In the genomic region with DNA sequence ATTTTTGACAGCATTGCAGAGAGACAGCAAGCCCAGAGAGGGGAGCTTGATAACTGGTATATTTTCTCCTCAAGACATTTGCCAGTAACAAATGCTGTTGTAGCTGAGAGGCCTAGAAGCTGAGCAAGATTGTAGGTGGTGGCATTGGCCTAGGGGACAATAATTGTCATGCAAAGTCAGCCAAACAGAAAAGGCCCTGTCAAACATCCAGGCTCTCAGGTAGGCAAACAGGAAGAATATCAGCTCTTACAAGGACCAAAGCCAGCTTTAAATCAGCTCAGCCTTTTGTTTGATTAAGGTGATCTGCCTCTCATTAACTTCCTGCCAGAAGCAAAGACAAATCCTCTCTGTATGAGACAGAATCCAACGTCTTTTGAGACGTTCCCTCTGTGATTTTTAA, we compare ENCODE assay signal across 1 cellular context.
TF ChIP-seq lines count a peak whose summit lies in the region.

No MANE protein-coding gene starts in this region.

TF ChIP-seq in WTC11, 78 proteins besides CTCF, POLR2A, EP300 and RAD21 (continued from another document):
- TF ChIP-seq, protein P1, sequence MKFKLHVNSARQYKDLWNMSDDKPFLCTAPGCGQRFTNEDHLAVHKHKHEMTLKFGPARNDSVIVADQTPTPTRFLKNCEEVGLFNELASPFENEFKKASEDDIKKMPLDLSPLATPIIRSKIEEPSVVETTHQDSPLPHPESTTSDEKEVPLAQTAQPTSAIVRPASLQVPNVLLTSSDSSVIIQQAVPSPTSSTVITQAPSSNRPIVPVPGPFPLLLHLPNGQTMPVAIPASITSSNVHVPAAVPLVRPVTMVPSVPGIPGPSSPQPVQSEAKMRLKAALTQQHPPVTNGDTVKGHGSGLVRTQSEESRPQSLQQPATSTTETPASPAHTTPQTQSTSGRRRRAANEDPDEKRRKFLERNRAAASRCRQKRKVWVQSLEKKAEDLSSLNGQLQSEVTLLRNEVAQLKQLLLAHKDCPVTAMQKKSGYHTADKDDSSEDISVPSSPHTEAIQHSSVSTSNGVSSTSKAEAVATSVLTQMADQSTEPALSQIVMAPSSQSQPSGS (CRISPR knock-in tag; IDR thresholded peaks at IDR 0.05; ENCODE audit: borderline replicate concordance, low read depth), result no peak
- no peak for TF ChIP-seq MAX (CRISPR knock-in tag; IDR thresholded peaks at IDR 0.05)
- TF ChIP-seq ZBTB43 (CRISPR knock-in tag; IDR thresholded peaks at IDR 0.05), result no peak
- TF ChIP-seq, protein P2, sequence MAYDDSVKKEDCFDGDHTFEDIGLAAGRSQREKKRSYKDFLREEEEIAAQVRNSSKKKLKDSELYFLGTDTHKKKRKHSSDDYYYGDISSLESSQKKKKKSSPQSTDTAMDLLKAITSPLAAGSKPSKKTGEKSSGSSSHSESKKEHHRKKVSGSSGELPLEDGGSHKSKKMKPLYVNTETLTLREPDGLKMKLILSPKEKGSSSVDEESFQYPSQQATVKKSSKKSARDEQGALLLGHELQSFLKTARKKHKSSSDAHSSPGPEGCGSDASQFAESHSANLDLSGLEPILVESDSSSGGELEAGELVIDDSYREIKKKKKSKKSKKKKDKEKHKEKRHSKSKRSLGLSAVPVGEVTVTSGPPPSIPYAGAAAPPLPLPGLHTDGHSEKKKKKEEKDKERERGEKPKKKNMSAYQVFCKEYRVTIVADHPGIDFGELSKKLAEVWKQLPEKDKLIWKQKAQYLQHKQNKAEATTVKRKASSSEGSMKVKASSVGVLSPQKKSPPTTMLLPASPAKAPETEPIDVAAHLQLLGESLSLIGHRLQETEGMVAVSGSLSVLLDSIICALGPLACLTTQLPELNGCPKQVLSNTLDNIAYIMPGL (CRISPR knock-in tag; IDR thresholded peaks at IDR 0.05), result no peak
- TF ChIP-seq OVOL2 (CRISPR knock-in tag; IDR thresholded peaks at IDR 0.05; ENCODE audit: borderline replicate concordance), result no peak
- no peak for TF ChIP-seq EMX1 (CRISPR knock-in tag; IDR thresholded peaks at IDR 0.05)
- TF ChIP-seq, protein P3, sequence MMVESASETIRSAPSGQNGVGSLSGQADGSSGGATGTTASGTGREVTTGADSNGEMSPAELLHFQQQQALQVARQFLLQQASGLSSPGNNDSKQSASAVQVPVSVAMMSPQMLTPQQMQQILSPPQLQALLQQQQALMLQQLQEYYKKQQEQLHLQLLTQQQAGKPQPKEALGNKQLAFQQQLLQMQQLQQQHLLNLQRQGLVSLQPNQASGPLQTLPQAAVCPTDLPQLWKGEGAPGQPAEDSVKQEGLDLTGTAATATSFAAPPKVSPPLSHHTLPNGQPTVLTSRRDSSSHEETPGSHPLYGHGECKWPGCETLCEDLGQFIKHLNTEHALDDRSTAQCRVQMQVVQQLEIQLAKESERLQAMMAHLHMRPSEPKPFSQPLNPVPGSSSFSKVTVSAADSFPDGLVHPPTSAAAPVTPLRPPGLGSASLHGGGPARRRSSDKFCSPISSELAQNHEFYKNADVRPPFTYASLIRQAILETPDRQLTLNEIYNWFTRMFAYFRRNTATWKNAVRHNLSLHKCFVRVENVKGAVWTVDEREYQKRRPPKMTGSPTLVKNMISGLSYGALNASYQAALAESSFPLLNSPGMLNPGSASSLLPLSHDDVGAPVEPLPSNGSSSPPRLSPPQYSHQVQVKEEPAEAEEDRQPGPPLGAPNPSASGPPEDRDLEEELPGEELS (CRISPR knock-in tag; IDR thresholded peaks at IDR 0.05), result no peak
- no peak for TF ChIP-seq ERG (CRISPR knock-in tag; IDR thresholded peaks at IDR 0.05)
- TF ChIP-seq GABPB1 (CRISPR knock-in tag; IDR thresholded peaks at IDR 0.05), result no peak
- no peak for TF ChIP-seq CREM (CRISPR knock-in tag; IDR thresholded peaks at IDR 0.05)
- TF ChIP-seq ATF1 (CRISPR knock-in tag; IDR thresholded peaks at IDR 0.05), result no peak
- TF ChIP-seq GTF2I (CRISPR knock-in tag; conservative IDR thresholded peaks at IDR 0.05), result no peak
- no peak for TF ChIP-seq ZNF396 (CRISPR knock-in tag; IDR thresholded peaks at IDR 0.05; ENCODE audit: borderline replicate concordance)
- TF ChIP-seq E2F1 (CRISPR knock-in tag; IDR thresholded peaks at IDR 0.05), result no peak
- TF ChIP-seq AR (CRISPR knock-in tag; IDR thresholded peaks at IDR 0.05), result no peak
- no peak for TF ChIP-seq ZNF671 (CRISPR knock-in tag; IDR thresholded peaks at IDR 0.05)
